ENCODE assay signal across 8 cellular contexts in genomic region chr12:106249411-106250135, GRCh38. TPM values are rescaled to one million over a fixed set of nuclear protein-coding genes. Genes with fewer than 3 reads are reported as not detected.
A peak's percentile ranks its signal among the peaks of the same experiment; 100 is the strongest.
DNase-seq lines count a peak whose midpoint lies in the region; ATAC-seq and TF ChIP-seq lines count a peak whose summit lies in the region.

No MANE protein-coding gene starts in this region.

- H3K36me3 Mint-ChIP-seq in stimulated activated naive CD8-positive, alpha-beta T cell treated with anti-CD3 and anti-CD28 coated beads, Interleukin-15, Interleukin-2, amounts not matched to agents 100 ng/mL and 50 ng/mL, for 24 hours (ENCODE audit: low read depth): no peaks in the 10 kb centered on the region
- H3K36me3 Mint-ChIP-seq in neural progenitor cell: peaks cover 5% of the 10 kb centered on the region

- H3K36me3 ChIP-seq in adipocyte (ENCODE audit: control insufficient read depth, insufficient read depth, low read length, severe bottlenecking) (no peaks in the 10 kb centered on the region), neural progenitor cell (no peaks in the 10 kb centered on the region)

- H3K27me3 ChIP-seq in adipocyte (replicated peaks; ENCODE audit: control insufficient read depth, insufficient read depth, low read length) (no peaks in the 10 kb centered on the region), neural progenitor cell (peaks cover 10% of the 10 kb centered on the region)

- no peaks in the 10 kb centered on the region for H3K9me3 Mint-ChIP-seq in stimulated activated naive CD8-positive, alpha-beta T cell treated with anti-CD3 and anti-CD28 coated beads, Interleukin-15, Interleukin-2, amounts not matched to agents 100 ng/mL and 50 ng/mL, for 24 hours
- H3K9me3 Mint-ChIP-seq in neural progenitor cell: no peaks in the 10 kb centered on the region

- no peaks in the 10 kb centered on the region for H3K27me3 Mint-ChIP-seq in stimulated activated naive CD8-positive, alpha-beta T cell treated with anti-CD3 and anti-CD28 coated beads, Interleukin-15, Interleukin-2, amounts not matched to agents 100 ng/mL and 50 ng/mL, for 24 hours
- no peaks in the 10 kb centered on the region for H3K27me3 Mint-ChIP-seq in neural progenitor cell (ENCODE audit: insufficient read depth, low read depth)

- H3K27ac ChIP-seq in neural progenitor cell: no peak overlapping the region

- DNase-seq in stimulated activated naive CD8-positive, alpha-beta T cell treated with anti-CD3 and anti-CD28 coated beads, Interleukin-15, Interleukin-2, amounts not matched to agents 100 U/mL and 50 U/mL, for 24 hours: no peak
- DNase-seq in adipocyte (ENCODE audit: low read depth) (no peak), neural progenitor cell (ENCODE audit: low spot score) (no peak), putamen (ENCODE audit: low spot score) (no peak), SHP77 (lab: John Stamatoyannopoulos, UW) (no peak)
- DNase-seq in stimulated activated CD8-positive, alpha-beta memory T cell treated with anti-CD3 and anti-CD28 coated beads, Interleukin-4, amount 100 ng/mL, for 48 hours: no peak

- H3K27ac Mint-ChIP-seq in stimulated activated naive CD8-positive, alpha-beta T cell treated with anti-CD3 and anti-CD28 coated beads, Interleukin-15, Interleukin-2, amounts not matched to agents 100 ng/mL and 50 ng/mL, for 24 hours: no peak overlapping the region
- H3K27ac Mint-ChIP-seq in neural progenitor cell: no peak overlapping the region

- peaks cover 33% of the 10 kb centered on the region for H3F3A ChIP-seq in neural progenitor cell (ENCODE audit: low read depth)

- TF ChIP-seq CTCF in neural progenitor cell (IDR thresholded peaks at IDR 0.05): no peak

- peaks cover 28% of the 10 kb centered on the region for H3K4me1 Mint-ChIP-seq in stimulated activated naive CD8-positive, alpha-beta T cell treated with anti-CD3 and anti-CD28 coated beads, Interleukin-15, Interleukin-2, amounts not matched to agents 100 ng/mL and 50 ng/mL, for 24 hours (ENCODE audit: low read depth)
- H3K4me1 Mint-ChIP-seq in neural progenitor cell: peaks cover 37% of the 10 kb centered on the region

- H3K79me2 ChIP-seq in neural progenitor cell (ENCODE audit: low read depth): peaks cover 22% of the 10 kb centered on the region

- peak overlapping the region; percentile 91 for H3K9ac ChIP-seq in adipocyte (ENCODE audit: low read length)
- no peak overlapping the region for H3K9ac ChIP-seq in neural progenitor cell

- no peak overlapping the region for H3K4me2 ChIP-seq in neural progenitor cell

- no peak for ATAC-seq in stimulated activated naive CD8-positive, alpha-beta T cell treated with anti-CD3 and anti-CD28 coated beads, Interleukin-15, Interleukin-2, amounts not matched to agents 100 U/mL and 50 U/mL, for 24 hours
- peak; percentile 63 for ATAC-seq in HG02938 (IDR thresholded peaks at IDR 0.05; ENCODE audit: unreplicated experiment)

- peaks cover 26% of the 10 kb centered on the region for H4K20me1 ChIP-seq in neural progenitor cell (ENCODE audit: low read depth)

- H3K9me3 ChIP-seq in adipocyte (ENCODE audit: control insufficient read depth, low read length): no peaks in the 10 kb centered on the region
- H3K9me3 ChIP-seq in neural progenitor cell (ENCODE audit: low read depth): no peaks in the 10 kb centered on the region

- peak overlapping the region; percentile 77 for H3K4me3 Mint-ChIP-seq in stimulated activated naive CD8-positive, alpha-beta T cell treated with anti-CD3 and anti-CD28 coated beads, Interleukin-15, Interleukin-2, amounts not matched to agents 100 ng/mL and 50 ng/mL, for 24 hours
- peak overlapping the region; percentile 86 for H3K4me3 Mint-ChIP-seq in neural progenitor cell

- peak overlapping the region; percentile 85 for H3K4me3 ChIP-seq in adipocyte (ENCODE audit: low read length)
- H3K4me3 ChIP-seq in neural progenitor cell: no peak overlapping the region

- H3K4me1 ChIP-seq in adipocyte (ENCODE audit: control insufficient read depth, insufficient read depth, low read length) (peaks cover 31% of the 10 kb centered on the region), neural progenitor cell (peaks cover 27% of the 10 kb centered on the region)

- no peak overlapping the region for H2AFZ ChIP-seq in neural progenitor cell (replicated peaks)

RNA-seq across cellular contexts. Expression of gene CKAP4, which starts 1.8 kb away (rescaled TPM):
- total RNA-seq in neural progenitor cell (ENCODE audit: low replicate concordance): 58.7 and 64.3 TPM in 2 replicates

RNA-seq across cellular contexts. Expression of gene TCP11L2, which starts 53.0 kb away (rescaled TPM):
- total RNA-seq in neural progenitor cell (ENCODE audit: low replicate concordance): 7.8 and 8.8 TPM in 2 replicates
